Comparison of ENCODE assay signal across 8 cellular contexts in the genomic region with DNA sequence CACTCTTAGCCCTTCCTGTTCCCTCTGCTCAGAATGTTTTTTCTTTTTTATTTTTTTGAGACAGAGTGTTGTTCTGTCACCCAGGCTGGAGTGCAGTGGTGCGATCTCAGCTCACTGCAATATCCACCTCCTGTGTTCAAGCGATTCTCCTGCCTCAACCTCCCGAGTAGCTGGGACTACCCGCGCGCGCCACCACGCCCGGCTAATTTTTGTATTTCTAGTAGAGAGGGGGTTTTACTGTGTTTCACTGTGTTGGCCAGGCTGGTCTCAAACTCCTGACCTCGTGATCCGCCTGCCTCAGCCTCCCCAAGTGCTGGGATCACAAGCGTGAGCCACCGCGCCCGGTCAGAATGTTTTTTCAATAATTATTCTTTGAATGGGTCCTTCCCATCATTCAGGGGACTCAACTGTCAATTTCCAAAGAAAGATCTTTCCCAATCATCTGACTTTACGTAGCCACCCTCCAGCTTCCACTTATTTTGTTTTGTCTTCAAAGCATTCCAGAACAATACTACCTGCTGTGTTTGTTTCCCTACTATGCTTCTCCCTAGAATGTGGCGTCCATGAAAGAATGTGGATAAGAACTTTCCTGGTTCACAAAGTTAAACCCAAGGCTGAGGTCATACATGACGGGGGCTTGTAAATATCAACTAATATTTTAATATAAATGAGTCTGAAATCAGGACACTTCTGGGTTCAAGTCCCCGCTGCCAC. TPM values are rescaled to one million over a fixed set of nuclear protein-coding genes. Genes with fewer than 3 reads are reported as not detected.
DNase-seq lines count a peak whose midpoint lies in the region; ATAC-seq and TF ChIP-seq lines count a peak whose summit lies in the region.

No MANE protein-coding gene starts in this region.

- H3K9me3 Mint-ChIP-seq in natural killer cell, result no peaks in the 10 kb centered on the region

- DNase-seq in BE2C (no peak), MG63 (no peak), natural killer cell (no peak), retina (no peak), NCI-H526 (lab: John Stamatoyannopoulos, UW) (no peak)
- DNase-seq in activated CD8-positive, alpha-beta memory T cell treated with anti-CD3 and anti-CD28 coated beads for 24 hours, result no peak

- peak overlapping the region; percentile 100 for H3K4me3 Mint-ChIP-seq in natural killer cell

- no peaks in the 10 kb centered on the region for H3K9me3 ChIP-seq in BE2C
- no peaks in the 10 kb centered on the region for H3K9me3 ChIP-seq in MG63
- no peaks in the 10 kb centered on the region for H3K9me3 ChIP-seq in duodenal mucosa (ENCODE audit: control insufficient read depth in 1 of 2, low read length in 2 of 2)

- TF ChIP-seq CTCF in BE2C (IDR thresholded peaks at IDR 0.05; ENCODE audit: low read depth, low read length) (no peak), natural killer cell (IDR thresholded peaks at IDR 0.05) (no peak)

- H3K36me3 Mint-ChIP-seq in natural killer cell, result no peaks in the 10 kb centered on the region

- H3K27me3 Mint-ChIP-seq in natural killer cell (ENCODE audit: low read depth in 2 of 2), result no peaks in the 10 kb centered on the region

- H3K4me1 Mint-ChIP-seq in natural killer cell, result peaks cover 24 to 33% of the 10 kb centered on the region in 2 donors

- H3K36me3 ChIP-seq in BE2C (peaks cover 34% of the 10 kb centered on the region), MG63 (peaks cover 64% of the 10 kb centered on the region), duodenal mucosa (ENCODE audit: control insufficient read depth in 1 of 2, insufficient read depth in 2 of 2, low read length in 2 of 2) (peaks cover 12 to 34% of the 10 kb centered on the region in 2 donors)

- no peak for ATAC-seq in natural killer cell
- ATAC-seq in HG02642 (IDR thresholded peaks at IDR 0.05; ENCODE audit: poor library complexity, unreplicated experiment), result no peak

- H3K4me3 ChIP-seq in BE2C (ENCODE audit: low read depth, low read length) (peak overlapping the region; percentile 100), MG63 (peak overlapping the region; percentile 93), duodenal mucosa (ENCODE audit: low read depth in 1 of 2, low read length in 2 of 2) (peak overlapping the region; percentile 95 to 98)

- H3K9ac ChIP-seq in duodenal mucosa (ENCODE audit: low read depth in 1 of 2, low read length in 2 of 2), result peak overlapping the region; percentile 99 to 100

- H3K27ac ChIP-seq in duodenal mucosa (ENCODE audit: low read depth, low read length), result no peak overlapping the region

- H3K27me3 ChIP-seq in BE2C, result no peaks in the 10 kb centered on the region
- no peaks in the 10 kb centered on the region for H3K27me3 ChIP-seq in MG63
- no peaks in the 10 kb centered on the region for H3K27me3 ChIP-seq in duodenal mucosa (ENCODE audit: control insufficient read depth in 1 of 2, insufficient read depth in 2 of 2, low read length in 2 of 2)

- intact Hi-C loops in natural killer cell (cut with micrococcal nuclease), result no loop called here

- peak overlapping the region; percentile 99 to 100 for H3K27ac Mint-ChIP-seq in natural killer cell

- H3K4me1 ChIP-seq in BE2C (peaks cover 7% of the 10 kb centered on the region; the same call in 1 of the 2 replicates), duodenal mucosa (ENCODE audit: control insufficient read depth in 1 of 2, insufficient read depth in 2 of 2, low read length in 2 of 2) (peaks cover 17 to 25% of the 10 kb centered on the region in 2 donors)

RNA-seq across cellular contexts. Expression of gene NDUFA7, which starts 1.2 kb away (rescaled TPM):
- 211 TPM for polyA plus RNA-seq in BE2C (2012; ENCODE audit: insufficient read depth, insufficient read length, low read depth)
- 10.3 and 40.1 TPM in 2 replicates for total RNA-seq in MG63 (2014; rRNA removed; shearing (Covaris generic); ENCODE audit: low replicate concordance)
- total RNA-seq in natural killer cell, result 10 to 100 TPM; 19.3 to 28.5 (median 28.4) TPM

RNA-seq across cellular contexts. Expression of gene RPS28, which starts 1.3 kb away (rescaled TPM):
- 1,781 TPM for polyA plus RNA-seq in BE2C (2012; ENCODE audit: insufficient read depth, insufficient read length, low read depth)
- total RNA-seq in MG63 (2014; rRNA removed; shearing (Covaris generic); ENCODE audit: low replicate concordance), result 1,599 and 3,607 TPM in 2 replicates
- total RNA-seq in natural killer cell, result 1,000 to 10,000 TPM; 1,133 to 1,486 (median 1,403) TPM

RNA-seq across cellular contexts. Expression of gene CD320, which starts 11.8 kb away (rescaled TPM):
- 287 TPM for polyA plus RNA-seq in BE2C (2012; ENCODE audit: insufficient read depth, insufficient read length, low read depth)
- total RNA-seq in MG63 (2014; rRNA removed; shearing (Covaris generic); ENCODE audit: low replicate concordance), result 99.8 and 129 TPM in 2 replicates
- total RNA-seq in natural killer cell, result 10 to 100 TPM; 17.0 to 47.1 (median 38.7) TPM

RNA-seq across cellular contexts. Expression of gene KANK3, which starts 23.1 kb away (rescaled TPM):
- not detected for polyA plus RNA-seq in BE2C (2012; ENCODE audit: insufficient read depth, insufficient read length, low read depth)
- 0.20 TPM in 1 of 2 replicates, not detected in the other for total RNA-seq in MG63 (2014; rRNA removed; shearing (Covaris generic); ENCODE audit: low replicate concordance)
- total RNA-seq in natural killer cell, result 10 to 100 TPM in 1 of 3 donors, 1 to 10 TPM in 2; 5.7 to 16.9 (median 8.4) TPM

RNA-seq across cellular contexts. Expression of gene ANGPTL4, which starts 44.0 kb away (rescaled TPM):
- polyA plus RNA-seq in BE2C (2012; ENCODE audit: insufficient read depth, insufficient read length, low read depth), result 14.4 TPM
- 46.7 and 64.6 TPM in 2 replicates for total RNA-seq in MG63 (2014; rRNA removed; shearing (Covaris generic); ENCODE audit: low replicate concordance)
- not detected for total RNA-seq in natural killer cell
